13 cellular contexts compared by ENCODE assay signal in the genomic region with DNA sequence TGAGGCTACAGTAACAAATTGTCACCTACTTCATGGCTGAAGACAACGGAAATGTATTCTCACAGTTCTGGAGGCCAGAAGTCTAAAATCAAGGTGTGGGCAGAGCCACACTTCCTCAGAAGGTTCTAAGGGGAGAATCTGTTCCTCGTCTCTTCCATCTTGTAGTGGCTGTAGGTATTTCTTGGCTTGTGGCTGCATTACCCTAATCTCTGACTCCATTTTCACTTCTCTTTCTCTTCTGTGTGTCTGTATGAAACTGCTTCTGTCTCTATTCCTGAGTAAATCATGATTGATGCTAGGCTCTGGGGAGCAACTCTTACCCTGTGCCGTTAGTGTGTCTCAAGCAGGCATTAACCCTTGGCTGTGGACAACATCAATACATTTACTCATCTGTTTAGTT.
DNase-seq lines count a peak whose midpoint lies in the region; ATAC-seq lines count a peak whose summit lies in the region.
"Had no signal": no experiment of that assay in that cellular context is flagged by ENCODE, and none has a peak within 500 bp of the region (broad histone marks: within the 10 kb centered on the region; RNA-seq: fewer than 3 reads in every experiment).

No MANE protein-coding gene starts in this region.

- ATAC-seq in GM19025 (IDR thresholded peaks at IDR 0.05; ENCODE audit: low read depth, unreplicated experiment) = peak; percentile 55
- peak; percentile 64 for ATAC-seq in GM21786 (IDR thresholded peaks at IDR 0.05; ENCODE audit: unreplicated experiment)
- ATAC-seq in HG03442 (IDR thresholded peaks at IDR 0.05; ENCODE audit: unreplicated experiment) = peak; percentile 62
- peak; percentile 66 for ATAC-seq in stimulated activated memory B cell treated with anti-CD40 and anti-IgM and Interleukin-4, amounts not matched to agents 10 μg/mL and 1 μg/mL and 100 μg/mL, for 72 hours
- no peak for ATAC-seq in HG02938 (IDR thresholded peaks at IDR 0.05; ENCODE audit: unreplicated experiment)
- ATAC-seq: CD8-positive, alpha-beta T cell; mucosa of descending colon had no signal

- H3K9me3 Mint-ChIP-seq in stimulated activated memory B cell treated with anti-CD40 and anti-IgM and Interleukin-4, amounts not matched to agents 10 μg/mL and 1 μg/mL and 100 μg/mL, for 72 hours = no peaks in the 10 kb centered on the region
- H3K9me3 Mint-ChIP-seq: activated naive CD8-positive, alpha-beta T cell treated with anti-CD3 and anti-CD28 coated beads for 36 hours; CD8-positive, alpha-beta T cell; central memory CD8-positive, alpha-beta T cell; T-helper 1 cell treated with Interleukin-12 subunit alpha and Interleukin-12 subunit beta and Interleukin-4 antibody, amounts not matched to agents 30 μg/mL and 1 μg/mL, for 36 hours had no signal

- DNase-seq in DMS53 treated with DMSO at 0.1 percent for 48 hours (lab: John Stamatoyannopoulos, UW; ENCODE audit: unreplicated experiment) = no peak
- no peak for DNase-seq in COLO829 (ENCODE audit: low spot score)
- DNase-seq: activated naive CD8-positive, alpha-beta T cell treated with anti-CD3 and anti-CD28 coated beads for 36 hours; CD8-positive, alpha-beta T cell; kidney; mucosa of descending colon had no signal

- peaks cover 11% of the 10 kb centered on the region for H3K27me3 Mint-ChIP-seq in stimulated activated memory B cell treated with anti-CD40 and anti-IgM and Interleukin-4, amounts not matched to agents 10 μg/mL and 1 μg/mL and 100 μg/mL, for 72 hours

- no peak overlapping the region for H3K4me3 Mint-ChIP-seq in stimulated activated memory B cell treated with anti-CD40 and anti-IgM and Interleukin-4, amounts not matched to agents 10 μg/mL and 1 μg/mL and 100 μg/mL, for 72 hours
- H3K4me3 Mint-ChIP-seq: activated naive CD8-positive, alpha-beta T cell treated with anti-CD3 and anti-CD28 coated beads for 36 hours; CD8-positive, alpha-beta T cell; central memory CD8-positive, alpha-beta T cell; T-helper 1 cell treated with Interleukin-12 subunit alpha and Interleukin-12 subunit beta and Interleukin-4 antibody, amounts not matched to agents 30 μg/mL and 1 μg/mL, for 36 hours had no signal

- no peaks in the 10 kb centered on the region for H3K4me1 Mint-ChIP-seq in stimulated activated memory B cell treated with anti-CD40 and anti-IgM and Interleukin-4, amounts not matched to agents 10 μg/mL and 1 μg/mL and 100 μg/mL, for 72 hours
- H3K4me1 Mint-ChIP-seq: activated naive CD8-positive, alpha-beta T cell treated with anti-CD3 and anti-CD28 coated beads for 36 hours; central memory CD8-positive, alpha-beta T cell had no signal

- no peak overlapping the region for H3K27ac Mint-ChIP-seq in stimulated activated memory B cell treated with anti-CD40 and anti-IgM and Interleukin-4, amounts not matched to agents 10 μg/mL and 1 μg/mL and 100 μg/mL, for 72 hours
- H3K27ac Mint-ChIP-seq: activated naive CD8-positive, alpha-beta T cell treated with anti-CD3 and anti-CD28 coated beads for 36 hours; CD8-positive, alpha-beta T cell; T-helper 1 cell treated with Interleukin-12 subunit alpha and Interleukin-12 subunit beta and Interleukin-4 antibody, amounts not matched to agents 30 μg/mL and 1 μg/mL, for 36 hours had no signal

- no peaks in the 10 kb centered on the region for H3K36me3 Mint-ChIP-seq in stimulated activated memory B cell treated with anti-CD40 and anti-IgM and Interleukin-4, amounts not matched to agents 10 μg/mL and 1 μg/mL and 100 μg/mL, for 72 hours
- H3K36me3 Mint-ChIP-seq: activated naive CD8-positive, alpha-beta T cell treated with anti-CD3 and anti-CD28 coated beads for 36 hours; CD8-positive, alpha-beta T cell had no signal
